Comparison of ENCODE assay signal across 8 cellular contexts in the genomic region with DNA sequence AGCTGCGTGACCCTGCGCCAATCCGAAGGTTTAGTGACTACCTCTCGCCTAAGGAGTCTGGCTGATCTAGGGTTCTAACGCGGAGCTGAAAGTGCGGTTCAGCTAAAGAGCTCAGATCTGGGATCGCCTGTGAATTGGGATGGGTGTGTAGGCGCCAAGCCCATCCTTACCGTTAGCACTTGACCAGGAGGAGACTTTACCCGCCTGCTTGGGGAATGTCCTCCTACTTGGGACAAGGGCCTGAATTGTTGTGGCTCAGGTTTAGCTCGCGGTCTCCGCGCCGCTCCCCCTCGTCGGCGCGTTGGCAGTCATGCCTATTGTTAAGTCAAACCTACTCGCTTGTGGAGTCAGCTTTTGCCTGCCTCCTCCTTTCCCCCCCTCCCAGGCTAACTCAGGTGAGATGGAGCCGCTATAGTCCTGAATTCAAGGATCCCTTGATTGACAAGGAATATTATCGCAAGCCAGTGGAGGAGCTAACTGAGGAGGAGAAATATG. TPM values are rescaled to one million over a fixed set of nuclear protein-coding genes. Genes with fewer than 3 reads are reported as not detected.
DNase-seq lines count a peak whose midpoint lies in the region; ATAC-seq, FAIRE-seq and TF ChIP-seq lines count a peak whose summit lies in the region.

No MANE protein-coding gene starts in this region.

- peak overlapping the region; percentile 100 for H3K27ac Mint-ChIP-seq in CD4-positive, CD25-positive, alpha-beta regulatory T cell
- H3K27ac Mint-ChIP-seq in activated naive CD8-positive, alpha-beta T cell treated with anti-CD3 and anti-CD28 coated beads, Interleukin-2, amount 50 U/mL, for 24 hours, result peak overlapping the region; percentile 100

- no peak for DNase-seq in CD4-positive, CD25-positive, alpha-beta regulatory T cell
- no peak for DNase-seq in activated naive CD8-positive, alpha-beta T cell treated with anti-CD3 and anti-CD28 coated beads, Interleukin-2, amount 50 U/mL, for 24 hours
- DNase-seq in kidney (no peak), substantia nigra (lab: John Stamatoyannopoulos, UW) (peak in 1 of 49 donors; percentile 46), inferior parietal cortex (ENCODE audit: extremely low spot score) (no peak), NAMALWA (ENCODE audit: low spot score) (no peak)

- H3K4me3 ChIP-seq in CD4-positive, CD25-positive, alpha-beta regulatory T cell (ENCODE audit: low read depth, low read length), result peak overlapping the region; percentile 92
- H3K4me3 ChIP-seq in kidney (ENCODE audit: low read length in 2 of 2), result peak overlapping the region; percentile 97 to 99

- peaks cover 9% of the 10 kb centered on the region for H3K36me3 Mint-ChIP-seq in CD4-positive, CD25-positive, alpha-beta regulatory T cell
- peaks cover 48% of the 10 kb centered on the region for H3K36me3 Mint-ChIP-seq in activated naive CD8-positive, alpha-beta T cell treated with anti-CD3 and anti-CD28 coated beads, Interleukin-2, amount 50 U/mL, for 24 hours (ENCODE audit: low read depth)

- FAIRE-seq in kidney (lab: Jason Lieb, UNC), result no peak

- peaks cover 10 to 60% (median 31%) of the 10 kb centered on the region in 4 donors for H3K4me1 Mint-ChIP-seq in CD4-positive, CD25-positive, alpha-beta regulatory T cell
- H3K4me1 Mint-ChIP-seq in activated naive CD8-positive, alpha-beta T cell treated with anti-CD3 and anti-CD28 coated beads, Interleukin-2, amount 50 U/mL, for 24 hours, result peaks cover 46% of the 10 kb centered on the region

- peaks cover 34% of the 10 kb centered on the region for H3K4me1 ChIP-seq in CD4-positive, CD25-positive, alpha-beta regulatory T cell (ENCODE audit: control insufficient read depth, insufficient read depth, low read length, poor library complexity, severe bottlenecking)
- H3K4me1 ChIP-seq in kidney (ENCODE audit: control insufficient read depth in 1 of 2, insufficient read depth in 1 of 2, low read depth in 1 of 2, low read length in 2 of 2), result peaks cover 5 to 21% of the 10 kb centered on the region in 2 donors

- no peak for TF ChIP-seq CTCF in kidney (IDR thresholded peaks at IDR 0.05; ENCODE audit: borderline replicate concordance, extremely low read depth, insufficient read depth)

- intact Hi-C loops in kidney (cut with DNase I), result no loop called here

- peaks cover 38% of the 10 kb centered on the region for H3K36me3 ChIP-seq in CD4-positive, CD25-positive, alpha-beta regulatory T cell (ENCODE audit: control insufficient read depth, insufficient read depth, low read length)
- peaks cover 16 to 17% of the 10 kb centered on the region in 2 donors for H3K36me3 ChIP-seq in kidney (ENCODE audit: control insufficient read depth in 1 of 2, insufficient read depth in 2 of 2, low read length in 2 of 2)

- no peaks in the 10 kb centered on the region for H3K27me3 Mint-ChIP-seq in CD4-positive, CD25-positive, alpha-beta regulatory T cell
- no peaks in the 10 kb centered on the region for H3K27me3 Mint-ChIP-seq in activated naive CD8-positive, alpha-beta T cell treated with anti-CD3 and anti-CD28 coated beads, Interleukin-2, amount 50 U/mL, for 24 hours

- peak overlapping the region; percentile 99 to 100 for H3K9ac ChIP-seq in kidney (ENCODE audit: low read length in 2 of 2)

- H3K9me3 ChIP-seq in CD4-positive, CD25-positive, alpha-beta regulatory T cell (ENCODE audit: control insufficient read depth in 2 of 2, low read length in 2 of 2), result no peaks in the 10 kb centered on the region
- no peaks in the 10 kb centered on the region for H3K9me3 ChIP-seq in kidney (ENCODE audit: control insufficient read depth in 1 of 2, low read length in 2 of 2)

- H3K9me3 Mint-ChIP-seq in CD4-positive, CD25-positive, alpha-beta regulatory T cell, result no peaks in the 10 kb centered on the region
- no peaks in the 10 kb centered on the region for H3K9me3 Mint-ChIP-seq in activated naive CD8-positive, alpha-beta T cell treated with anti-CD3 and anti-CD28 coated beads, Interleukin-2, amount 50 U/mL, for 24 hours

- peak overlapping the region; percentile 96 to 99 (median 99) for H3K4me3 Mint-ChIP-seq in CD4-positive, CD25-positive, alpha-beta regulatory T cell
- H3K4me3 Mint-ChIP-seq in activated naive CD8-positive, alpha-beta T cell treated with anti-CD3 and anti-CD28 coated beads, Interleukin-2, amount 50 U/mL, for 24 hours, result peak overlapping the region; percentile 98

- peak overlapping the region; percentile 97 for H3K27ac ChIP-seq in CD4-positive, CD25-positive, alpha-beta regulatory T cell (ENCODE audit: insufficient read depth, low read length, poor library complexity, severe bottlenecking)
- H3K27ac ChIP-seq in kidney (ENCODE audit: low read depth in 2 of 2, low read length in 2 of 2) (peak overlapping the region; percentile 99), substantia nigra (ENCODE audit: low read depth, low read length, poor library complexity, severe bottlenecking) (peak overlapping the region; percentile 97)

- no peak for ATAC-seq in CD4-positive, CD25-positive, alpha-beta regulatory T cell (ENCODE audit: low read depth in 2 of 2)
- ATAC-seq in HG02759 (IDR thresholded peaks at IDR 0.05; ENCODE audit: unreplicated experiment) (peak; percentile 5), HG03439 (IDR thresholded peaks at IDR 0.05; ENCODE audit: unreplicated experiment) (no peak)
- ATAC-seq in activated naive CD8-positive, alpha-beta T cell treated with anti-CD3 and anti-CD28 coated beads, Interleukin-2, amount 50 U/mL, for 24 hours, result no peak

- no peaks in the 10 kb centered on the region for H3K27me3 ChIP-seq in CD4-positive, CD25-positive, alpha-beta regulatory T cell (ENCODE audit: control insufficient read depth, insufficient read depth, low read length)

RNA-seq across cellular contexts. Expression of gene MRPS7, which starts 0.5 kb away (rescaled TPM):
- total RNA-seq in CD4-positive, CD25-positive, alpha-beta regulatory T cell, result 32.3 TPM
- 100 to 1,000 TPM; 119 to 141 (median 120) TPM for polyA plus RNA-seq in CD4-positive, CD25-positive, alpha-beta regulatory T cell
- total RNA-seq in kidney, result 46.4 TPM
- polyA plus RNA-seq in kidney (ENCODE audit: insufficient read depth, low read depth, low replicate concordance), result 134 TPM

RNA-seq across cellular contexts. Expression of gene GGA3, which starts 0.8 kb away (rescaled TPM):
- 92.6 TPM for total RNA-seq in CD4-positive, CD25-positive, alpha-beta regulatory T cell
- polyA plus RNA-seq in CD4-positive, CD25-positive, alpha-beta regulatory T cell, result 10 to 100 TPM in 3 of 4 donors, 1 to 10 TPM in 1; 8.0 to 17.2 (median 10.9) TPM
- 49.2 TPM for total RNA-seq in kidney
- 8.0 TPM for polyA plus RNA-seq in kidney (ENCODE audit: insufficient read depth, low read depth, low replicate concordance)

RNA-seq across cellular contexts. Expression of gene MIF4GD, which starts 8.9 kb away (rescaled TPM):
- 35.7 TPM for total RNA-seq in CD4-positive, CD25-positive, alpha-beta regulatory T cell
- 100 to 1,000 TPM in 1 of 4 donors, 10 to 100 TPM in 3; 78.3 to 102 (median 89.4) TPM for polyA plus RNA-seq in CD4-positive, CD25-positive, alpha-beta regulatory T cell
- 30.1 TPM for total RNA-seq in kidney
- 28.2 TPM for polyA plus RNA-seq in kidney (ENCODE audit: insufficient read depth, low read depth, low replicate concordance)

RNA-seq across cellular contexts. Expression of gene SLC25A19, which starts 27.1 kb away (rescaled TPM):
- 24.9 TPM for total RNA-seq in CD4-positive, CD25-positive, alpha-beta regulatory T cell
- polyA plus RNA-seq in CD4-positive, CD25-positive, alpha-beta regulatory T cell, result 10 to 100 TPM; 15.1 to 21.9 (median 19.0) TPM
- total RNA-seq in kidney, result 11.2 TPM
- polyA plus RNA-seq in kidney (ENCODE audit: insufficient read depth, low read depth, low replicate concordance), result 15.3 TPM

RNA-seq across cellular contexts. Expression of gene NUP85, which starts 56.7 kb away (rescaled TPM):
- total RNA-seq in CD4-positive, CD25-positive, alpha-beta regulatory T cell, result 79.5 TPM
- 10 to 100 TPM; 31.1 to 60.7 (median 44.3) TPM for polyA plus RNA-seq in CD4-positive, CD25-positive, alpha-beta regulatory T cell
- total RNA-seq in kidney, result 67.1 TPM
- 23.9 TPM for polyA plus RNA-seq in kidney (ENCODE audit: insufficient read depth, low read depth, low replicate concordance)
